ENCODE assay signal across 29 cellular contexts in genomic region chr5:173119719-173120118, GRCh38.
"Had no signal": no experiment of that assay in that cellular context is flagged by ENCODE, and none has a peak within 500 bp of the region (broad histone marks: within the 10 kb centered on the region; RNA-seq: fewer than 3 reads in every experiment).

No MANE protein-coding gene starts in this region.

- H3K4me1 Mint-ChIP-seq: endodermal cell had no signal

- DNase-seq: colonic mucosa; cortex of kidney; dermis blood vessel endothelial cell; dorsolateral prefrontal cortex; effector CD4-positive, alpha-beta T cell; effector CD8-positive, alpha-beta T cell; effector memory CD4-positive, alpha-beta T cell; effector memory CD8-positive, alpha-beta T cell; endodermal cell; erythroblast; esophagus squamous epithelium; foreskin fibroblast; foreskin keratinocyte; foreskin melanocyte; gastrocnemius medialis; glutamatergic neuron; head of caudate nucleus; heart left ventricle; heart right ventricle had no signal

- ATAC-seq: effector memory CD8-positive, alpha-beta T cell; esophagus mucosa; foreskin keratinocyte; gastrocnemius medialis; gastroesophageal sphincter; heart left ventricle; heart right ventricle had no signal

- H3K27me3 Mint-ChIP-seq: dendritic cell treated with granulocyte-macrophage colony-stimulating factor and Interleukin-4, amounts not matched to agents 40 ng/mL and 50 ng/mL, for 4 days; effector memory CD8-positive, alpha-beta T cell had no signal

- H3K9me3 Mint-ChIP-seq: effector memory CD8-positive, alpha-beta T cell had no signal

- H3K27ac ChIP-seq: colonic mucosa, coronary artery, dorsolateral prefrontal cortex, epithelial cell of prostate, esophagus squamous epithelium, foreskin keratinocyte, gastrocnemius medialis, gastroesophageal sphincter, heart left ventricle, heart right ventricle, hepatocyte had no signal

- FAIRE-seq: colon, endometrium, endothelial cell of umbilical vein, frontal cortex had no signal

- H3K79me2 ChIP-seq: hepatocyte had no signal

- H2AFZ ChIP-seq: hepatocyte had no signal

- H3K27ac Mint-ChIP-seq: dendritic cell treated with granulocyte-macrophage colony-stimulating factor and Interleukin-4, amounts not matched to agents 40 ng/mL and 50 ng/mL, for 4 days; effector memory CD8-positive, alpha-beta T cell; endodermal cell had no signal

- H3K36me3 ChIP-seq: colonic mucosa had no signal

- H3K4me1 ChIP-seq: colonic mucosa, esophagus squamous epithelium, foreskin keratinocyte, gastrocnemius medialis, gastroesophageal sphincter, heart left ventricle had no signal

- H3K9me3 ChIP-seq: colonic mucosa, gastrocnemius medialis had no signal

- H3K4me2 ChIP-seq: hepatocyte had no signal

- H3K4me3 Mint-ChIP-seq: dendritic cell treated with granulocyte-macrophage colony-stimulating factor and Interleukin-4, amounts not matched to agents 40 ng/mL and 50 ng/mL, for 4 days; effector memory CD8-positive, alpha-beta T cell; endodermal cell had no signal

- H3K4me3 ChIP-seq: colonic mucosa, coronary artery, dorsolateral prefrontal cortex, esophagus squamous epithelium, gastrocnemius medialis, gastroesophageal sphincter, heart left ventricle, heart right ventricle, hepatocyte had no signal

- H3K27me3 ChIP-seq: colonic mucosa, dorsolateral prefrontal cortex, esophagus squamous epithelium, foreskin keratinocyte, gastrocnemius medialis, gastroesophageal sphincter, heart left ventricle, heart right ventricle, hepatocyte had no signal
